Comparison of ENCODE assay signal across 8 cellular contexts in the genomic region with DNA sequence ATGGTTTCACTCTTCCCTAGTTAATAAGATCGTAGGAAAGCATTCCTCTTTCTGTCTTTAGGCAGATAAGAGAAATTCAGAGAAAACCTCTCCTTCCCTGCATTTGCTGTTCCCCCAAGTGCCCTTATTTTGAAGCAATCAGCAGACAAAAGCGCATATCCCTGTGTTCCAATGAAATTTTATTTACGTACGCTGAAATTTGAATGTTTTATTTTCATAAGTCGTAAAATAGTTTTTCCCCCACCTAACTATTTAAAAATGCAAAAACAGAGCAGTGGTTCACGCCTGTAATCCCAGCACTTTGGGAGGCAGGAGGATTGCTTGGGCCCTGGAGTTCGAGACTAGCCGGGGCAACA. TPM values are rescaled to one million over a fixed set of nuclear protein-coding genes. Genes with fewer than 3 reads are reported as not detected.
DNase-seq lines count a peak whose midpoint lies in the region; ATAC-seq, FAIRE-seq and TF ChIP-seq lines count a peak whose summit lies in the region.

No MANE protein-coding gene starts in this region.

- DNase-seq in A549 (ENCODE audit: low read depth in 1 of 2, low spot score in 1 of 2) (no peak), breast epithelium (ENCODE audit: low spot score in 2 of 2) (no peak)
- no peak for DNase-seq in activated CD8-positive, alpha-beta memory T cell treated with anti-CD3 and anti-CD28 coated beads, Interleukin-2, amount 50 U/mL, for 48 hours
- DNase-seq in activated effector memory CD4-positive, alpha-beta T cell treated with anti-CD3 and anti-CD28 coated beads, Interleukin-2, amount 50 U/mL, for 16 hours = no peak

- 0 out of 3 replicates have a peak overlapping the region, but pooled peaks have one; percentile 11 for H3K4me2 ChIP-seq in A549

- H3K27ac ChIP-seq in A549 (peak overlapping the region; percentile 2 to 73; a peak in 3 of 6 replicates), HUES6 (ENCODE audit: low read depth, low read length) (no peak overlapping the region), breast epithelium (peak overlapping the region; percentile 93 to 96), muscle layer of colon (ENCODE audit: low read depth, low read length) (peak overlapping the region; percentile 82)

- H3K36me3 ChIP-seq in HUES6 (ENCODE audit: control insufficient read depth, insufficient read depth, low read length) (peaks cover 7% of the 10 kb centered on the region), breast epithelium (no peaks in the 10 kb centered on the region), muscle layer of colon (ENCODE audit: insufficient read depth, low read length) (peaks cover 7% of the 10 kb centered on the region)

- ATAC-seq in A549 = no peak
- ATAC-seq in GM18868 (IDR thresholded peaks at IDR 0.05; ENCODE audit: unreplicated experiment) = no peak
- ATAC-seq in HG03439 (IDR thresholded peaks at IDR 0.05; ENCODE audit: unreplicated experiment) = no peak

- TF ChIP-seq RAD21 in A549 (conservative IDR thresholded peaks at IDR 0.05 in 1 of 2, IDR thresholded peaks at IDR 0.05 in 1 of 2) = no peak

- WGBS in A549 (ENCODE audit: missing lambda C conversion rate) = 83% methylated on average over 8 of the region's 8 CpGs

- POLR2A ChIA-PET in A549 (lab: Yijun Ruan, JAX) = interaction anchor here (0.6 to 2.0 kb wide), 5 partner anchors 16 to 109 kb away, joined by 3 to 17 read pairs (median 6); a partner anchor contains a TSS

- no peak for FAIRE-seq in A549 (lab: Jason Lieb, UNC)

- H3K4me3 ChIP-seq in A549 = peak overlapping the region; percentile 31
- peak overlapping the region; percentile 65; the same call in 1 of the 2 replicates for H3K4me3 ChIP-seq in HUES6 (ENCODE audit: low read depth, low read length)
- peak overlapping the region; percentile 74 to 85 (median 74) for H3K4me3 ChIP-seq in breast epithelium
- H3K4me3 ChIP-seq in muscle layer of colon (ENCODE audit: low read depth in 1 of 2, low read length in 2 of 2) = peak overlapping the region; percentile 74 to 77

- TF ChIP-seq CTCF in A549 (IDR thresholded peaks at IDR 0.05) = no peak
- TF ChIP-seq CTCF in breast epithelium (IDR thresholded peaks at IDR 0.05) = no peak

- no peaks in the 10 kb centered on the region for H3K27me3 ChIP-seq in HUES6 (ENCODE audit: control insufficient read depth, insufficient read depth, low read length)
- H3K27me3 ChIP-seq in breast epithelium = no peaks in the 10 kb centered on the region
- no peaks in the 10 kb centered on the region for H3K27me3 ChIP-seq in muscle layer of colon (ENCODE audit: control insufficient read depth in 1 of 2, insufficient read depth in 2 of 2, low read length in 2 of 2)

- peaks cover 6% of the 10 kb centered on the region; the same call in 1 of the 3 replicates for H3K4me1 ChIP-seq in A549
- peaks cover 9% of the 10 kb centered on the region; the same call in 1 of the 2 replicates for H3K4me1 ChIP-seq in HUES6 (ENCODE audit: control insufficient read depth, insufficient read depth, low read length)
- peaks cover 0 to 10% of the 10 kb centered on the region in 2 donors for H3K4me1 ChIP-seq in breast epithelium
- H3K4me1 ChIP-seq in muscle layer of colon (ENCODE audit: insufficient read depth, low read length) = peaks cover 13% of the 10 kb centered on the region

- CTCF ChIA-PET in A549 (lab: Yijun Ruan, JAX) = interaction anchor here (1.0 kb wide), 1 partner anchor 15 kb away, joined by 3 read pairs; no protein-coding TSS in a partner anchor

- no peak for TF ChIP-seq EP300 in A549 (IDR thresholded peaks at IDR 0.05)

- H3K9ac ChIP-seq in HUES6 (ENCODE audit: low read length) (no peak overlapping the region), muscle layer of colon (ENCODE audit: low read length) (no peak overlapping the region)

- H3K9me3 ChIP-seq in A549 (no peaks in the 10 kb centered on the region), HUES6 (ENCODE audit: control insufficient read depth, insufficient read depth, low read depth, low read length) (peaks cover 2% of the 10 kb centered on the region; the same call in 1 of the 2 replicates), breast epithelium (no peaks in the 10 kb centered on the region), muscle layer of colon (ENCODE audit: low read length) (no peaks in the 10 kb centered on the region)

- TF ChIP-seq POLR2A in A549 (IDR thresholded peaks at IDR 0.05; ENCODE audit: low read length) = no peak
- TF ChIP-seq POLR2A in breast epithelium (IDR thresholded peaks at IDR 0.05) = no peak

- intact Hi-C loops in breast epithelium (cut with DNase I; ENCODE audit: low total_unique reads) = no loop called here

TF ChIP-seq in A549, 52 proteins besides CTCF, POLR2A, EP300 and RAD21:
- TF ChIP-seq KDM5A (IDR thresholded peaks at IDR 0.05) = no peak
- TF ChIP-seq, protein P1, sequence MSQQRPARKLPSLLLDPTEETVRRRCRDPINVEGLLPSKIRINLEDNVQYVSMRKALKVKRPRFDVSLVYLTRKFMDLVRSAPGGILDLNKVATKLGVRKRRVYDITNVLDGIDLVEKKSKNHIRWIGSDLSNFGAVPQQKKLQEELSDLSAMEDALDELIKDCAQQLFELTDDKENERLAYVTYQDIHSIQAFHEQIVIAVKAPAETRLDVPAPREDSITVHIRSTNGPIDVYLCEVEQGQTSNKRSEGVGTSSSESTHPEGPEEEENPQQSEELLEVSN (IDR thresholded peaks at IDR 0.05; ENCODE audit: borderline replicate concordance, low read depth) = 0 out of 2 replicates have a peak, but pooled peaks have one; percentile 1

RNA-seq across cellular contexts. Expression of a gene that starts 17.2 kb away (rescaled TPM):
- polyA plus RNA-seq in A549 (2011; rRNA removed) = 12.2 and 12.6 TPM in 2 replicates
- 18.6 and 24.9 TPM in 2 replicates for polyA plus RNA-seq in A549 (2012; cell fraction: cytosol; rRNA removed)
- polyA plus RNA-seq in A549 (2012; cell fraction: nucleus; rRNA removed) = 74.8 and 104 TPM in 2 replicates
- polyA plus RNA-seq in A549 (2017; fragmentation: RNase III; extraction: RNeasy Plus Mini Kit Qiagen cat#74134 plus additional on column Dnase treatment) = 14.5 to 16.2 TPM (median 15.9 TPM) in 3 replicates
- polyA minus RNA-seq in A549 (2011; rRNA and poly(A)+ RNA removed) = 12.5 and 13.6 TPM in 2 replicates
- total RNA-seq in breast epithelium = 10 to 100 TPM; 45.9 to 72.4 (median 71.4) TPM

RNA-seq across cellular contexts. Expression of a gene that starts 27.2 kb away (rescaled TPM):
- polyA plus RNA-seq in A549 (2011; rRNA removed) (105 and 131 TPM in 2 replicates), A549 (2017; fragmentation: RNase III; extraction: RNeasy Plus Mini Kit Qiagen cat#74134 plus additional on column Dnase treatment) (143 to 146 TPM (median 144 TPM) in 3 replicates)
- 250 and 295 TPM in 2 replicates for polyA plus RNA-seq in A549 (2012; cell fraction: cytosol; rRNA removed)
- polyA plus RNA-seq in A549 (2012; cell fraction: nucleus; rRNA removed) = 108 and 158 TPM in 2 replicates
- 111 and 148 TPM in 2 replicates for polyA minus RNA-seq in A549 (2011; rRNA and poly(A)+ RNA removed)
- total RNA-seq in breast epithelium = 100 to 1,000 TPM; 134 to 175 (median 137) TPM

RNA-seq across cellular contexts. Expression of a gene that starts 48.2 kb away (rescaled TPM):
- 1.6 and 1.7 TPM in 2 replicates for polyA plus RNA-seq in A549 (2011; rRNA removed)
- polyA plus RNA-seq in A549 (2012; cell fraction: cytosol; rRNA removed) = 3.0 and 4.5 TPM in 2 replicates
- polyA plus RNA-seq in A549 (2012; cell fraction: nucleus; rRNA removed) = 6.2 and 8.3 TPM in 2 replicates
- 3.4 to 3.9 TPM (median 3.7 TPM) in 3 replicates for polyA plus RNA-seq in A549 (2017; fragmentation: RNase III; extraction: RNeasy Plus Mini Kit Qiagen cat#74134 plus additional on column Dnase treatment)
- 2.6 and 3.2 TPM in 2 replicates for polyA minus RNA-seq in A549 (2011; rRNA and poly(A)+ RNA removed)
- 1 to 10 TPM; 1.1 to 8.5 (median 6.9) TPM for total RNA-seq in breast epithelium
